ENCODE assay signal across 1 cellular context in the genomic region with DNA sequence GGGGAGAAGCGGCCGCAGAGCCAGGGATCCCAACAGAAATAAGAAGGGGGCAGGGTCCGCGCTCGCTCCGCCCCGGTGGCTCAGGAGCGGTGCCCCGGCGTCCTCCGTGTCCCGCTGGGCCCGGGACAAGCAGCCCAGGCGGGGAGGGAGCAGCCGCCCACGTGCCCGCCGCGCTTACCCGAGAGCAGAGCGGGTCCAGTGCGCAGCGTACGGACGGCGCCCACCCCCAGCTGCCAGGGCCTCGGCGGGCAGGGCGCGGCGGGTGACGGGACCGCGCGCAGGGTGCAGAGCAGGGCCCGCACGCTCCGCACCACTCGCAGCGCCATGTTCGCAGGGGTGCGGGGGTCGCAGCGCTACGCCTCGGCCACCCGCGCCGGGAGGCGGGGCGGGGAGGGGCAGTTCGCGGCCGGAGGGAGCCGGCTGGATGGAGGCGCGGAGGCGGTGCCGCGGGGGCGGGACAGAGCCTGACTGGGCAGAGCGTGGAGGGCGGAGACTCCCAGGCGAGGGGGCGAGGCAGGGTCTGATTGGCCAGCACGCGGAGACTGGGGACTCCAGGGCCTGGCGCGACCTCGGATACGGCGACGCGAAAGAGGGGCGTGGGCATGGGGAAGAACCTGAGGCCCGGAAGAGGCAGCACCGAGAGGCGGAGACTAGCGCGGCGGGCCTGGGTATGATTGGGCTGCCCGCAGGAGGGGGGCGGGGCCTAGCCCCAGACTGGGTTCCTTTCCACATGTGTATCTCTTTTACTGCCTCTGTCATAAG.
TF ChIP-seq lines count a peak whose summit lies in the region.

Gene GCSH (minus strand): TSS at position 443 of the 762 bp plus-strand sequence. CDS start 117 bp downstream, at position 326.

TF ChIP-seq in H1, 55 proteins besides CTCF, POLR2A, EP300 and RAD21:
- no peak for TF ChIP-seq USF2 (IDR thresholded peaks at IDR 0.05; ENCODE audit: low read length)
- no peak for TF ChIP-seq SAP30 (IDR thresholded peaks at IDR 0.05; ENCODE audit: insufficient read depth, insufficient replicate concordance, low read length)
- TF ChIP-seq TBP (IDR thresholded peaks at IDR 0.05; ENCODE audit: low read depth, low read length) = peak; percentile 49; the same call in 1 of the 2 replicates
- peak; percentile 74 for TF ChIP-seq KDM4A (IDR thresholded peaks at IDR 0.05; ENCODE audit: low read depth, low read length, severe bottlenecking)
- peak; percentile 75; the same call in 1 of the 2 replicates for TF ChIP-seq RBBP5 (IDR thresholded peaks at IDR 0.05; ENCODE audit: borderline replicate concordance, low read depth, low read length)
- TF ChIP-seq FOSL1 (IDR thresholded peaks at IDR 0.05; ENCODE audit: insufficient read depth, low read depth, low read length) = no peak
- TF ChIP-seq EGR1 (IDR thresholded peaks at IDR 0.05; ENCODE audit: borderline replicate concordance, low read depth, low read length) = peak; percentile 89
- TF ChIP-seq SP4 (IDR thresholded peaks at IDR 0.05; ENCODE audit: low read length) = no peak
- no peak for TF ChIP-seq SP1 (IDR thresholded peaks at IDR 0.05; ENCODE audit: low read depth, low read length)
- TF ChIP-seq E2F6 (IDR thresholded peaks at IDR 0.05) = peak; percentile 88
- TF ChIP-seq, protein P1, sequence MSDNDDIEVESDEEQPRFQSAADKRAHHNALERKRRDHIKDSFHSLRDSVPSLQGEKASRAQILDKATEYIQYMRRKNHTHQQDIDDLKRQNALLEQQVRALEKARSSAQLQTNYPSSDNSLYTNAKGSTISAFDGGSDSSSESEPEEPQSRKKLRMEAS (IDR thresholded peaks at IDR 0.05) = peak; percentile 91
- peak; percentile 60 for TF ChIP-seq PHF8 (conservative IDR thresholded peaks at IDR 0.05; ENCODE audit: low read depth, low read length)
- TF ChIP-seq POLR2AphosphoS5 (IDR thresholded peaks at IDR 0.05; ENCODE audit: low read depth, low read length) = peak; percentile 48; the same call in 1 of the 2 replicates
- peak; percentile 6; the same call in 1 of the 2 replicates for TF ChIP-seq CHD2 (IDR thresholded peaks at IDR 0.05; ENCODE audit: low read length)
- peak; percentile 72 for TF ChIP-seq ASH2L (IDR thresholded peaks at IDR 0.05; ENCODE audit: low read length)
- peak in 1 of 2 experiments; percentile 58; a peak in 1 of 4 replicates for TF ChIP-seq SIN3A (conservative IDR thresholded peaks at IDR 0.05 in 1 of 2, IDR thresholded peaks at IDR 0.05 in 1 of 2; ENCODE audit: low read depth in 1 of 2, low read length in 2 of 2)
- no peak for TF ChIP-seq CHD1 (IDR thresholded peaks at IDR 0.05; ENCODE audit: low read depth, low read length)
- no peak for TF ChIP-seq BCL11A (IDR thresholded peaks at IDR 0.05; ENCODE audit: low read depth in 2 of 2, low read length in 2 of 2)
- 0 out of 2 replicates have a peak, but pooled peaks have one; percentile 55 for TF ChIP-seq TAF1 (IDR thresholded peaks at IDR 0.05; ENCODE audit: low read depth, low read length)
- no peak for TF ChIP-seq RNF2 (IDR thresholded peaks at IDR 0.05; ENCODE audit: borderline replicate concordance, low read depth, low read length, missing control alignments, poor library complexity, severe bottlenecking)
- no peak for TF ChIP-seq ZNF274 (IDR thresholded peaks at IDR 0.05; ENCODE audit: borderline replicate concordance, extremely low read depth, low read length)
- TF ChIP-seq SP2 (IDR thresholded peaks at IDR 0.05; ENCODE audit: low read length) = no peak
- TF ChIP-seq HDAC2 (IDR thresholded peaks at IDR 0.05; ENCODE audit: borderline replicate concordance in 1 of 2, low read depth in 2 of 2, low read length in 2 of 2) = no peak
- TF ChIP-seq GABPA (IDR thresholded peaks at IDR 0.05; ENCODE audit: borderline replicate concordance, insufficient read depth, low read length) = 0 out of 2 replicates have a peak, but pooled peaks have one; percentile 9
- no peak for TF ChIP-seq NRF1 (IDR thresholded peaks at IDR 0.05; ENCODE audit: low read depth, low read length)
- TF ChIP-seq CREB1 (IDR thresholded peaks at IDR 0.05) = peak; percentile 48
- TF ChIP-seq CTBP2 (IDR thresholded peaks at IDR 0.05; ENCODE audit: borderline replicate concordance, insufficient read depth, insufficient read length, low read length) = peak; percentile 60
TF ChIP-seq in H1: peak in this region for 15.
